Comparison of ENCODE assay signal across 8 cellular contexts in the genomic region with DNA sequence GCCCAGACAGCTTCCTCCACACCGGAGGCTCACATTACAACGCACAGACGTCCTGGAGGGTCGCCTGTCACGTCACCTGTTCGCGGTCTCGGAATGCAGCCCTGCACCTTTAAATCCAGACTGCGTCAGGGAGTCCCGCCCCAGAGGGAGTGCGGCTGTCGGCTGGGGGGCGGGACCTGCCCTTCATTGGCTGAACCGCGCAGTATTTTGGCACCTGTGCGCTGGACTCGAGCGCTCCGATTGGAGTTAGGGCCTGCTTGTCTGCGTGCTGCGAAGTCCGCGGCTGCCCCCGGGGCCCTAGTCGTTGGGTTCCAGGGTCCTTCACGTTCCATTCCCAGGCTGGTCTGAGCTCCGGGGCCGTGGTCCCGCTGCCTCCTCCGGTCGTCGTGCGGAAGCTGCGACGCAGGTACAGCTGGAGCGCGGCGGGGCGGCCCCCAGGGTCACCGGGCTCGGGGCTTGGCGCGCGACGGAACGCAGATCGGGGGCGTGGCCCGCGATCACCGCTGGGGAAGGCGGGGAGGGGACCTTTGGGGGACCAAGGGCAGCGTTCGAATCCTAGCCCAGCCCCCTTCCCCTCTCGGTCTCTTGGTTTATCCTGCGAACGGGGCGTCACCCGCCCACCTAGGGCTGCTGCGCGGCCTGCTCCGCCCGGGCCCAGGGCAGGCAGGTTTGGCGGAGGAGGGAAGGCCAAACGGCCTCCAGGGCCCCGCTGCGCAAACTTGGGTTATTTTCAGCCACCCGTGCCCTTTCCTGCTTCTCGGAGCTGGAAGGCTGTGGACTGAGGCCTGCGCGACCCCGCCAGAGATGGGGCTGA. TPM values are rescaled to one million over a fixed set of nuclear protein-coding genes. Genes with fewer than 3 reads are reported as not detected.
DNase-seq lines count a peak whose midpoint lies in the region; ATAC-seq, FAIRE-seq and TF ChIP-seq lines count a peak whose summit lies in the region.

A gene with protein sequence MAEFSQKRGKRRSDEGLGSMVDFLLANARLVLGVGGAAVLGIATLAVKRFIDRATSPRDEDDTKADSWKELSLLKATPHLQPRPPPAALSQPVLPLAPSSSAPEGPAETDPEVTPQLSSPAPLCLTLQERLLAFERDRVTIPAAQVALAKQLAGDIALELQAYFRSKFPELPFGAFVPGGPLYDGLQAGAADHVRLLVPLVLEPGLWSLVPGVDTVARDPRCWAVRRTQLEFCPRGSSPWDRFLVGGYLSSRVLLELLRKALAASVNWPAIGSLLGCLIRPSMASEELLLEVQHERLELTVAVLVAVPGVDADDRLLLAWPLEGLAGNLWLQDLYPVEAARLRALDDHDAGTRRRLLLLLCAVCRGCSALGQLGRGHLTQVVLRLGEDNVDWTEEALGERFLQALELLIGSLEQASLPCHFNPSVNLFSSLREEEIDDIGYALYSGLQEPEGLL (plus strand): TSS at position 331 of the 814 bp plus-strand sequence. CDS start 2,059 bp downstream, outside the sequence.

- DNase-seq in GM12891 (ENCODE audit: insufficient read length, low spot score) (peak; percentile 99), NCI-H146 (lab: John Stamatoyannopoulos, UW) (peak; percentile 95), T-cell (peak; percentile 81 to 98 (median 92)), amniotic stem cell (lab: John Stamatoyannopoulos, UW) (peak; percentile 84), left ventricle myocardium inferior (peak; percentile 96), progenitor cell of endocrine pancreas (ENCODE audit: low spot score, unreplicated experiment) (peak; percentile 92), ureter (ENCODE audit: low spot score) (peak; percentile 97)

- H3K27me3 Mint-ChIP-seq in T-cell (no peaks in the 10 kb centered on the region), progenitor cell of endocrine pancreas (no peaks in the 10 kb centered on the region)

- peak within 1 kb of the TSS; percentile 74 to 98 (median 79) for H3K4me3 Mint-ChIP-seq in T-cell
- H3K4me3 Mint-ChIP-seq in progenitor cell of endocrine pancreas (ENCODE audit: low read depth), result peak within 1 kb of the TSS; percentile 80

- H3K36me3 ChIP-seq in left ventricle myocardium inferior, result peaks cover 38% of the 10 kb centered on the region

- H3K9me3 Mint-ChIP-seq in T-cell, result no peaks in the 10 kb centered on the region
- H3K9me3 Mint-ChIP-seq in progenitor cell of endocrine pancreas (ENCODE audit: low read depth), result no peaks in the 10 kb centered on the region

- H3K4me1 Mint-ChIP-seq in T-cell (peaks cover 31 to 52% (median 47%) of the 10 kb centered on the region in 3 donors), progenitor cell of endocrine pancreas (ENCODE audit: low read depth) (peaks cover 18% of the 10 kb centered on the region)

- FAIRE-seq in GM12891 (lab: Jason Lieb, UNC), result peak; percentile 98

- intact Hi-C loops in left ventricle myocardium inferior (cut with micrococcal nuclease), result no loop called here

- no peaks in the 10 kb centered on the region for H3K9me3 ChIP-seq in left ventricle myocardium inferior (replicated peaks)

- H3K27me3 ChIP-seq in left ventricle myocardium inferior (ENCODE audit: low read depth), result no peaks in the 10 kb centered on the region

- CTCF ChIA-PET in T-cell (lab: Charles Lee), result interaction anchor here in 1 of 2 donors (0.6 kb wide), 1 partner anchor 289 kb away, joined by 4 read pairs; no protein-coding TSS in a partner anchor

- TF ChIP-seq POLR2A in GM12891 (IDR thresholded peaks at IDR 0.05; ENCODE audit: low read depth, low read length), result peak; percentile 56; the same call in 1 of the 2 replicates

- H3K4me1 ChIP-seq in left ventricle myocardium inferior, result peaks cover 81% of the 10 kb centered on the region

- peaks cover 8% of the 10 kb centered on the region for H3K36me3 Mint-ChIP-seq in T-cell
- H3K36me3 Mint-ChIP-seq in progenitor cell of endocrine pancreas (ENCODE audit: insufficient read depth), result peaks cover 3% of the 10 kb centered on the region

- no peak for TF ChIP-seq CTCF in left ventricle myocardium inferior (IDR thresholded peaks at IDR 0.05; ENCODE audit: borderline replicate concordance)
- no peak for TF ChIP-seq CTCF in progenitor cell of endocrine pancreas (IDR thresholded peaks at IDR 0.05; ENCODE audit: unreplicated experiment)

- H3K27ac ChIP-seq in left ventricle myocardium inferior (replicated peaks), result peak within 1 kb of the TSS; percentile 100

- POLR2A ChIA-PET in T-cell (lab: Charles Lee), result no interaction called here

- H3K27ac Mint-ChIP-seq in T-cell (peak within 1 kb of the TSS; percentile 77 to 79), progenitor cell of endocrine pancreas (peak within 1 kb of the TSS; percentile 96)

- peak within 1 kb of the TSS; percentile 93 for H3K4me3 ChIP-seq in left ventricle myocardium inferior

- ATAC-seq in HG02798 (IDR thresholded peaks at IDR 0.05; ENCODE audit: poor library complexity, unreplicated experiment) (peak; percentile 83), T-cell (replicated peaks in 1 of 4) (peak; percentile 89 to 91 (median 90))

TF ChIP-seq in GM12891, 5 proteins besides CTCF, POLR2A, EP300 and RAD21:
- no peak for TF ChIP-seq POLR2AphosphoS5 (IDR thresholded peaks at IDR 0.05; ENCODE audit: low read depth, low read length)
- TF ChIP-seq PAX5 (IDR thresholded peaks at IDR 0.05; ENCODE audit: insufficient read depth, low read length, severe bottlenecking), result no peak
- no peak for TF ChIP-seq SPI1 (IDR thresholded peaks at IDR 0.05; ENCODE audit: low read depth, low read length)
- TF ChIP-seq TAF1 (IDR thresholded peaks at IDR 0.05; ENCODE audit: low read depth, low read length), result no peak
- TF ChIP-seq POU2F2 (IDR thresholded peaks at IDR 0.05; ENCODE audit: low read depth, low read length), result no peak

RNA-seq across cellular contexts. Expression of the gene that starts here (rescaled TPM):
- polyA plus RNA-seq in GM12891 (2012; ENCODE audit: low read depth, missing spikeins), result 3.6 TPM
- total RNA-seq in T-cell (10 to 100 TPM in 4 of 5 donors, 1 to 10 TPM in 1; 10.0 to 19.7 (median 17.6) TPM), left ventricle myocardium inferior (37.0 TPM), progenitor cell of endocrine pancreas (18.4 and 22.2 TPM in 2 replicates), ureter (9.8 TPM)

Comparison
In these comparisons a context has a peak if more than half of its experiments do, and no peak if none do; other contexts are left out.
1. Peak in every context shown above with its lines: DNase-seq, ATAC-seq, H3K4me3 ChIP-seq and H3K27ac ChIP-seq.